ENCODE assay signal across 11 cellular contexts in genomic region chr6:139407718-139408222, GRCh38. TPM values are rescaled to one million over a fixed set of nuclear protein-coding genes. Genes with fewer than 3 reads are reported as not detected.
DNase-seq lines count a peak whose midpoint lies in the region; ATAC-seq and TF ChIP-seq lines count a peak whose summit lies in the region.
"Had no signal": no experiment of that assay in that cellular context is flagged by ENCODE, and none has a peak within 500 bp of the region (broad histone marks: within the 10 kb centered on the region; RNA-seq: fewer than 3 reads in every experiment).

No MANE protein-coding gene starts in this region.

- H2AFZ ChIP-seq in neuronal stem cell (ENCODE audit: low read length): no peak overlapping the region

- no peak overlapping the region for H4K8ac ChIP-seq in neuronal stem cell (ENCODE audit: low read depth, low read length)

- ATAC-seq in GM18909 (IDR thresholded peaks at IDR 0.05; ENCODE audit: poor library complexity, unreplicated experiment): no peak

- H3K4me2 ChIP-seq in neuronal stem cell (ENCODE audit: insufficient read depth, low read length, poor library complexity, severe bottlenecking): no peak overlapping the region

- H2BK15ac ChIP-seq in neuronal stem cell (ENCODE audit: low read length): no peak overlapping the region

- H3K27ac ChIP-seq in SJCRH30 (peak overlapping the region; percentile 55), neuronal stem cell (replicated peaks; ENCODE audit: low read length) (no peak overlapping the region)
- H3K27ac ChIP-seq: WERI-Rb-1 had no signal

- TF ChIP-seq CTCF in retinal pigment epithelial cell (conservative IDR thresholded peaks at IDR 0.05; ENCODE audit: low read depth, low read length): no peak

- no peaks in the 10 kb centered on the region for H3K79me1 ChIP-seq in neuronal stem cell (ENCODE audit: low read depth, low read length)

- H4K91ac ChIP-seq in neuronal stem cell (ENCODE audit: low read depth, low read length, poor library complexity): no peak overlapping the region

- H2AK5ac ChIP-seq in neuronal stem cell (ENCODE audit: low read depth, low read length): no peak overlapping the region

- no peak overlapping the region for H3K18ac ChIP-seq in neuronal stem cell (ENCODE audit: low read length)

- no peaks in the 10 kb centered on the region for H3K36me3 ChIP-seq in SJCRH30
- H3K36me3 ChIP-seq in neuronal stem cell (replicated peaks in 1 of 2; ENCODE audit: control insufficient read depth in 2 of 2, insufficient read depth in 2 of 2, low read length in 2 of 2): no peaks in the 10 kb centered on the region
- H3K36me3 ChIP-seq: WERI-Rb-1 had no signal

- H3K4me1 ChIP-seq in SJCRH30: peaks cover 25% of the 10 kb centered on the region
- peaks cover 0 to 7% of the 10 kb centered on the region in 2 donors for H3K4me1 ChIP-seq in neuronal stem cell (ENCODE audit: control insufficient read depth in 2 of 2, insufficient read depth in 1 of 2, low read depth in 1 of 2, low read length in 2 of 2)

- no peak overlapping the region for H3K4me3 ChIP-seq in SJCRH30
- H3K4me3 ChIP-seq in retinal pigment epithelial cell (ENCODE audit: low read length): no peak overlapping the region
- H3K4me3 ChIP-seq in neuronal stem cell (ENCODE audit: low read length in 2 of 2): no peak overlapping the region

- H3K14ac ChIP-seq in neuronal stem cell (ENCODE audit: low read length): no peak overlapping the region

- DNase-seq in GM03348 (ENCODE audit: low spot score) (peak; percentile 86), SJCRH30 (peak; percentile 43 to 57), fibroblast of peridontal ligament (ENCODE audit: extremely low read depth) (peak; percentile 89), retinal pigment epithelial cell (ENCODE audit: low read depth) (peak; percentile 99), neuronal stem cell (ENCODE audit: low spot score) (no peak), OCI-M1 (lab: John Stamatoyannopoulos, UW) (no peak), T1000 (lab: John Stamatoyannopoulos, UW) (no peak)
- DNase-seq: activated naive CD4-positive, alpha-beta T cell; NCI-H1048; WERI-Rb-1 had no signal

- no peak overlapping the region for H3K4ac ChIP-seq in neuronal stem cell (ENCODE audit: low read length)

- H2BK5ac ChIP-seq in neuronal stem cell (ENCODE audit: low read length): no peak overlapping the region

- no peak overlapping the region for H3K23ac ChIP-seq in neuronal stem cell (ENCODE audit: low read depth, low read length, poor library complexity)

- 0 out of 2 replicates have a peak, but pooled peaks cover 3% of the 10 kb centered on the region for H3K9me3 ChIP-seq in SJCRH30 (replicated peaks)
- H3K9me3 ChIP-seq in neuronal stem cell (replicated peaks in 1 of 2; ENCODE audit: control insufficient read depth in 2 of 2, insufficient read depth in 1 of 2, low read depth in 1 of 2, low read length in 2 of 2): peaks cover 0 to 2% of the 10 kb centered on the region in 2 donors

- H2BK120ac ChIP-seq in neuronal stem cell (ENCODE audit: low read depth, low read length): no peak overlapping the region

- WGBS in neuronal stem cell (ENCODE audit: extremely low coverage in 2 of 2, insufficient read length in 2 of 2, insufficient replicate concordance in 1 of 2), 2 donors: no CpG with 5 or more reads among the region's 4 CpGs

- H3K27me3 ChIP-seq in SJCRH30 (no peaks in the 10 kb centered on the region), neuronal stem cell (ENCODE audit: control insufficient read depth in 3 of 3, insufficient read depth in 3 of 3, low read depth in 1 of 3, low read length in 3 of 3) (no peaks in the 10 kb centered on the region)

- H2BK12ac ChIP-seq in neuronal stem cell (ENCODE audit: low read length): no peak overlapping the region

- no peak overlapping the region for H3K9ac ChIP-seq in neuronal stem cell (ENCODE audit: low read depth, low read length, poor library complexity)

RNA-seq across cellular contexts. Expression of gene CITED2, which starts 33.3 kb away (rescaled TPM):
- total RNA-seq in SJCRH30 (2014; rRNA removed; shearing (Covaris generic)): 23.6 and 24.6 TPM in 2 replicates
- polyA plus RNA-seq in neuronal stem cell (2013, experiment 1 of 2): 86.8 TPM
- polyA plus RNA-seq in neuronal stem cell (2013, experiment 2 of 2): 86.7 TPM

Comparison
In these comparisons a context has a peak if more than half of its experiments do, and no peak if none do; other contexts are left out.
1. DNase-seq: peak in GM03348 (single experiment), SJCRH30 (2 of 2), fibroblast of peridontal ligament (single experiment) and retinal pigment epithelial cell (single experiment); none in neuronal stem cell (single experiment), OCI-M1 (single experiment) and T1000 (single experiment).